In genomic region chr5:58403822-58404433, GRCh38 we compare ENCODE assay signal across 28 cellular contexts.
"Had no signal": no experiment of that assay in that cellular context is flagged by ENCODE, and none has a peak within 500 bp of the region (broad histone marks: within the 10 kb centered on the region; RNA-seq: fewer than 3 reads in every experiment).

No MANE protein-coding gene starts in this region.

- H3K4me3 Mint-ChIP-seq: effector memory CD8-positive, alpha-beta T cell; memory B cell; natural killer cell treated with Interleukin-12 subunit alpha and Interleukin-12 subunit beta and Interleukin-15 and Interleukin-18, amount 100 ng/mL, for 72 hours; neural crest cell; stimulated activated naive CD8-positive, alpha-beta T cell treated with anti-CD3 and anti-CD28 coated beads, Interleukin-15, amount 100 ng/mL, for 72 hours had no signal

- H3K27ac ChIP-seq: esophagus muscularis mucosa, heart right ventricle, lower lobe of right lung, neutrophil, pancreas, right lobe of liver, testis, tibial artery, upper lobe of left lung had no signal

- H3K36me3 Mint-ChIP-seq: memory B cell; natural killer cell treated with Interleukin-12 subunit alpha and Interleukin-12 subunit beta and Interleukin-15 and Interleukin-18, amount 100 ng/mL, for 72 hours had no signal

- H3K4me1 ChIP-seq: esophagus muscularis mucosa, lower lobe of right lung, pancreas, right lobe of liver, testis, upper lobe of left lung had no signal

- DNase-seq: cerebellar nuclear complex; cortex of kidney; effector memory CD8-positive, alpha-beta T cell; foreskin melanocyte; glutamatergic neuron; heart right ventricle; hippocampal formation; islet precursor cell; left ventricle myocardium superior; lower lobe of right lung; pancreas; right lobe of liver; small intestine; stimulated activated CD4-positive, alpha-beta T cell treated with anti-CD3 and anti-CD28 coated beads, Interleukin-12 subunit alpha, Interleukin-12 subunit beta, amount 100 ng/mL, for 4 hours; stimulated activated CD4-positive, alpha-beta T cell treated with anti-CD3 and anti-CD28 coated beads, Interleukin-1b, Interleukin-23, amount 100 ng/mL, for 48 hours; stimulated activated CD4-positive, alpha-beta T cell treated with anti-CD3 and anti-CD28 coated beads, Interleukin-4, amount 100 ng/mL, for 1 hour; stimulated activated CD8-positive, alpha-beta memory T cell treated with anti-CD3 and anti-CD28 coated beads, Interleukin-4, amount 100 ng/mL, for 48 hours; stimulated activated naive CD4-positive, alpha-beta T cell; stimulated activated naive CD8-positive, alpha-beta T cell treated with anti-CD3 and anti-CD28 coated beads, Interleukin-15, amount 100 ng/mL, for 72 hours; testis; tibial artery; upper lobe of left lung had no signal

- ATAC-seq: effector memory CD8-positive, alpha-beta T cell; heart right ventricle; left ventricle myocardium superior; lower lobe of right lung; natural killer cell treated with Interleukin-12 subunit alpha and Interleukin-12 subunit beta and Interleukin-15 and Interleukin-18, amount 100 ng/mL, for 72 hours; pancreas; right lobe of liver; stimulated activated naive CD8-positive, alpha-beta T cell treated with anti-CD3 and anti-CD28 coated beads, Interleukin-15, amount 100 ng/mL, for 72 hours had no signal

- H3K4me3 ChIP-seq: esophagus muscularis mucosa, heart right ventricle, lower lobe of right lung, pancreas, right lobe of liver, testis, tibial artery, upper lobe of left lung had no signal

- H3K36me3 ChIP-seq: esophagus muscularis mucosa, heart right ventricle, lower lobe of right lung, neutrophil, pancreas, right lobe of liver, tibial artery, upper lobe of left lung had no signal

- H3K9me3 Mint-ChIP-seq: effector memory CD8-positive, alpha-beta T cell; memory B cell; stimulated activated naive CD8-positive, alpha-beta T cell treated with anti-CD3 and anti-CD28 coated beads, Interleukin-15, amount 100 ng/mL, for 72 hours had no signal

- H3K9me3 ChIP-seq: esophagus muscularis mucosa, heart right ventricle, lower lobe of right lung, neutrophil, pancreas, right lobe of liver, testis, tibial artery, upper lobe of left lung had no signal

- FAIRE-seq: pancreas, small intestine, urothelium cell line had no signal

- H3K27me3 ChIP-seq: esophagus muscularis mucosa, heart right ventricle, neutrophil, pancreas, right lobe of liver, testis, tibial artery, upper lobe of left lung had no signal

- H3K4me1 Mint-ChIP-seq: memory B cell; neural crest cell; stimulated activated naive CD8-positive, alpha-beta T cell treated with anti-CD3 and anti-CD28 coated beads, Interleukin-15, amount 100 ng/mL, for 72 hours had no signal

- H3K27ac Mint-ChIP-seq: effector memory CD8-positive, alpha-beta T cell; memory B cell; natural killer cell treated with Interleukin-12 subunit alpha and Interleukin-12 subunit beta and Interleukin-15 and Interleukin-18, amount 100 ng/mL, for 72 hours; stimulated activated naive CD8-positive, alpha-beta T cell treated with anti-CD3 and anti-CD28 coated beads, Interleukin-15, amount 100 ng/mL, for 72 hours had no signal
